ENCODE assay signal across 32 cellular contexts in genomic region chr1:200676829-200677228, GRCh38. TPM values are rescaled to one million over a fixed set of nuclear protein-coding genes. Genes with fewer than 3 reads are reported as not detected.
"Had no signal": no experiment of that assay in that cellular context is flagged by ENCODE, and none has a peak within 500 bp of the region (broad histone marks: within the 10 kb centered on the region; RNA-seq: fewer than 3 reads in every experiment).

No MANE protein-coding gene starts in this region.

- H3K27ac ChIP-seq: ascending aorta, cardiac muscle cell, KMS-11, SJSA1 had no signal

- H3K27me3 Mint-ChIP-seq: activated naive CD4-positive, alpha-beta T cell treated with anti-CD3 and anti-CD28 coated beads, Interleukin-2, amount 10 ng/mL, durations not matched to agents 7 days and 5 days; activated naive CD8-positive, alpha-beta T cell; activated naive CD8-positive, alpha-beta T cell treated with anti-CD3 and anti-CD28 coated beads, Interleukin-2, amount 50 U/mL, for 24 hours had no signal

- H3K27ac Mint-ChIP-seq: activated B cell treated with CpG ODN at 0.5 μM for 24 hours; activated CD4-positive, alpha-beta memory T cell treated with anti-CD3 and anti-CD28 coated beads, Interleukin-2, amount 10 ng/mL, durations not matched to agents 7 days and 5 days; activated CD8-positive, alpha-beta memory T cell treated with anti-CD3 and anti-CD28 coated beads, Interleukin-2, amount 10 ng/mL, durations not matched to agents 7 days and 5 days; activated naive CD4-positive, alpha-beta T cell treated with anti-CD3 and anti-CD28 coated beads, Interleukin-2, amount 10 ng/mL, durations not matched to agents 7 days and 5 days; activated naive CD8-positive, alpha-beta T cell; activated naive CD8-positive, alpha-beta T cell treated with anti-CD3 and anti-CD28 coated beads, Interleukin-2, amount 50 U/mL, for 24 hours; T-helper 1 cell treated with Interleukin-12 subunit alpha and Interleukin-12 subunit beta and Interleukin-4 antibody, amounts not matched to agents 30 μg/mL and 1 μg/mL, for 36 hours; T-helper 2 cell treated with Interferon-gamma antibody and Interleukin-4, amounts not matched to agents 5 μg/mL and 100 μg/mL, for 36 hours had no signal

- H3K9me2 ChIP-seq: SK-N-SH had no signal

- ATAC-seq: activated CD8-positive, alpha-beta memory T cell treated with anti-CD3 and anti-CD28 coated beads, Interleukin-2, amount 10 ng/mL, durations not matched to agents 7 days and 5 days; activated naive CD8-positive, alpha-beta T cell treated with anti-CD3 and anti-CD28 coated beads, Interleukin-2, amount 50 U/mL, for 24 hours; Panc1 had no signal

- H3K36me3 ChIP-seq: ascending aorta, cardiac muscle cell, SJSA1 had no signal

- H3K4me1 ChIP-seq: ascending aorta, SJSA1 had no signal

- H3K9ac ChIP-seq: KMS-11, SK-N-SH had no signal

- H3K27me3 ChIP-seq: ascending aorta, cardiac muscle cell, SJSA1 had no signal

- H3K9me3 Mint-ChIP-seq: activated B cell treated with CpG ODN at 0.5 μM for 24 hours; activated CD4-positive, alpha-beta memory T cell treated with anti-CD3 and anti-CD28 coated beads, Interleukin-2, amount 10 ng/mL, durations not matched to agents 7 days and 5 days; activated naive CD4-positive, alpha-beta T cell treated with anti-CD3 and anti-CD28 coated beads, Interleukin-2, amount 10 ng/mL, durations not matched to agents 7 days and 5 days; activated naive CD8-positive, alpha-beta T cell treated with anti-CD3 and anti-CD28 coated beads, Interleukin-2, amount 50 U/mL, for 24 hours; T-helper 1 cell treated with Interleukin-12 subunit alpha and Interleukin-12 subunit beta and Interleukin-4 antibody, amounts not matched to agents 30 μg/mL and 1 μg/mL, for 36 hours; T-helper 2 cell treated with Interferon-gamma antibody and Interleukin-4, amounts not matched to agents 5 μg/mL and 100 μg/mL, for 36 hours had no signal

- H3K36me3 Mint-ChIP-seq: activated CD8-positive, alpha-beta memory T cell treated with anti-CD3 and anti-CD28 coated beads, Interleukin-2, amount 10 ng/mL, durations not matched to agents 7 days and 5 days; activated naive CD4-positive, alpha-beta T cell treated with anti-CD3 and anti-CD28 coated beads, Interleukin-2, amount 10 ng/mL, durations not matched to agents 7 days and 5 days; activated naive CD8-positive, alpha-beta T cell had no signal

- DNase-seq: activated B cell treated with CpG ODN at 0.5 μM for 24 hours; activated CD4-positive, alpha-beta memory T cell treated with anti-CD3 and anti-CD28 coated beads, Interleukin-2, amount 10 ng/mL, durations not matched to agents 7 days and 5 days; activated CD4-positive, alpha-beta T cell treated with anti-CD3 and anti-CD28 coated beads for 48 hours; activated CD4-positive, CD25-positive, alpha-beta regulatory T cell treated with anti-CD3 and anti-CD28 coated beads, Interleukin-2, amount 50 U/mL, for 72 hours; activated CD8-positive, alpha-beta memory T cell treated with anti-CD3 and anti-CD28 coated beads for 24 hours; activated CD8-positive, alpha-beta memory T cell treated with anti-CD3 and anti-CD28 coated beads, Interleukin-2, amount 10 ng/mL, durations not matched to agents 7 days and 5 days; activated CD8-positive, alpha-beta memory T cell treated with anti-CD3 and anti-CD28 coated beads, Interleukin-2, amount 50 U/mL, for 48 hours; activated effector memory CD4-positive, alpha-beta T cell treated with Interleukin-2 at 50 U/mL for 16 hours; activated naive CD4-positive, alpha-beta T cell treated with anti-CD3 and anti-CD28 coated beads, Interleukin-2, amount 10 ng/mL, durations not matched to agents 7 days and 5 days; activated naive CD8-positive, alpha-beta T cell treated with anti-CD3 and anti-CD28 coated beads, Interleukin-2, amount 50 U/mL, for 24 hours; activated T-cell treated with anti-CD3 and anti-CD28 coated beads, Interleukin-2, amount 50 U/mL, for 48 hours; amygdala; MM.1S; MV-4-11; NCI-H1092; NCI-H1436 treated with DMSO at 0.1 percent for 48 hours; NCI-H1694 treated with DMSO at 0.1 percent for 48 hours; NCI-H2029; NCI-H345; NCI-H526 treated with DMSO at 0.1 percent for 48 hours; NCI-H774; SHP77 treated with DMSO at 0.1 percent for 48 hours; SK-N-SH had no signal

- H3K4me2 ChIP-seq: KMS-11, SK-N-SH had no signal

- H3K4me3 Mint-ChIP-seq: activated B cell treated with CpG ODN at 0.5 μM for 24 hours; activated CD4-positive, alpha-beta memory T cell treated with anti-CD3 and anti-CD28 coated beads, Interleukin-2, amount 10 ng/mL, durations not matched to agents 7 days and 5 days; activated CD8-positive, alpha-beta memory T cell treated with anti-CD3 and anti-CD28 coated beads, Interleukin-2, amount 10 ng/mL, durations not matched to agents 7 days and 5 days; activated naive CD4-positive, alpha-beta T cell treated with anti-CD3 and anti-CD28 coated beads, Interleukin-2, amount 10 ng/mL, durations not matched to agents 7 days and 5 days; activated naive CD8-positive, alpha-beta T cell; activated naive CD8-positive, alpha-beta T cell treated with anti-CD3 and anti-CD28 coated beads, Interleukin-2, amount 50 U/mL, for 24 hours; T-helper 1 cell treated with Interleukin-12 subunit alpha and Interleukin-12 subunit beta and Interleukin-4 antibody, amounts not matched to agents 30 μg/mL and 1 μg/mL, for 36 hours; T-helper 2 cell treated with Interferon-gamma antibody and Interleukin-4, amounts not matched to agents 5 μg/mL and 100 μg/mL, for 36 hours had no signal

- H3K9me3 ChIP-seq: ascending aorta, SJSA1, SK-N-SH had no signal

- H3K4me1 Mint-ChIP-seq: activated B cell treated with CpG ODN at 0.5 μM for 24 hours had no signal

- FAIRE-seq: TTC549 had no signal

- H3K4me3 ChIP-seq: ascending aorta, cardiac muscle cell, SJSA1 had no signal

RNA-seq across cellular contexts. Expression of gene KIF14, which starts 56.3 kb away (rescaled TPM):
- total RNA-seq: ascending aorta had no signal
